9 cellular contexts compared by ENCODE assay signal in the genomic region with DNA sequence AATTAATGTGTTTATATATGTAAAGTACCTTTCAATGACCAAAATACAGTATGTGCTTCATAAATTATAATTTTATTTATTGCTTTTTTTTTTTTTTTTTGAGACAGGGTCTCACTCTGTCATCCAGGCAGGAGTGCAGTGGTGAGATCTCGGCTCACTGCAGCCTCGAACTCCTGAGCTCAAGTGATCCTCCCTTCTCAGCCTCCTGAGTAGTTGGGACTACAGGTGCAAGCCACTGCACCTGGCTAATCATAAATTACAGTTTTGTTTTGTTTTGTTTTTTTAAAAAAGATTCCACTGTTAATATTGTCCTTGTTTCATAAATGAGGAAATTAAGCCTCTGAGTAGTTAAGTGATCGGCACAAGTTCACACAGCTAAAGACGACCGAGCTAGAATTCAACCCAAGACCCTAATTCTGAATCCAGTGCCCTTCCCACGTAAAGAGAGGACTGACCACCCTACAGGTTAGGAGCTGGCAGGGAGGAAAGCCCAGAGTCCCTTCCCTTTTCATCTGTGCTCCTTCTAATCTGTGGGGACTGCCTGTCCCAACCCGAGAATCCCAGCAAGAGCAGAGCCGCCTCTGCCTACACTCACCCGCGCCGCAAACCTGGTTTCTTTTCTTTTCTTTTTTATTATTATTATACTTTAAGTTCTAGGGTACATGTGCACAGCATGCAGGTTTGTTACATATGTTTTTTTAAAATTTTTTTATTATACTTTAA. TPM values are rescaled to one million over a fixed set of nuclear protein-coding genes. Genes with fewer than 3 reads are reported as not detected.
DNase-seq lines count a peak whose midpoint lies in the region; ATAC-seq and TF ChIP-seq lines count a peak whose summit lies in the region.
"Had no signal": no experiment of that assay in that cellular context is flagged by ENCODE, and none has a peak within 500 bp of the region (broad histone marks: within the 10 kb centered on the region; RNA-seq: fewer than 3 reads in every experiment).

No MANE protein-coding gene starts in this region.

- no peaks in the 10 kb centered on the region for H3K4me1 Mint-ChIP-seq in activated naive CD4-positive, alpha-beta T cell treated with anti-CD3 and anti-CD28 coated beads, Interleukin-2, amount 50 U/mL, for 24 hours
- H3K4me1 Mint-ChIP-seq in activated naive CD8-positive, alpha-beta T cell treated with anti-CD3 and anti-CD28 coated beads, Interleukin-2, amount 10 ng/mL, durations not matched to agents 7 days and 5 days, result peaks cover 6% of the 10 kb centered on the region

- POLR2A ChIA-PET in activated naive CD8-positive, alpha-beta T cell treated with anti-CD3 and anti-CD28 coated beads, Interleukin-2, amount 10 ng/mL, durations not matched to agents 7 days and 5 days (lab: Charles Lee), result interaction anchor here (0.6 to 2.7 kb wide), 2 partner anchors 8 to 297 kb away, joined by 5 to 8 read pairs; no protein-coding TSS in a partner anchor

- TF ChIP-seq EP300 in upper lobe of left lung (IDR thresholded peaks at IDR 0.05), result no peak

- H3K27me3 ChIP-seq in upper lobe of left lung, result no peaks in the 10 kb centered on the region

- no peaks in the 10 kb centered on the region for H3K9me3 ChIP-seq in upper lobe of left lung

- H3K4me1 ChIP-seq in upper lobe of left lung, result peaks cover 0 to 10% (median 0%) of the 10 kb centered on the region in 4 donors

- in situ Hi-C loops in KBM-7 (cut with MboI; ENCODE audit: low pct_unique_long_range_greater_than_20kb, low sequenced_read_pairs), result no loop called here

- no peaks in the 10 kb centered on the region for H3K36me3 ChIP-seq in upper lobe of left lung

- H3K27me3 Mint-ChIP-seq in activated naive CD4-positive, alpha-beta T cell treated with anti-CD3 and anti-CD28 coated beads, Interleukin-2, amount 50 U/mL, for 24 hours, result peaks cover 2% of the 10 kb centered on the region
- H3K27me3 Mint-ChIP-seq in activated naive CD8-positive, alpha-beta T cell treated with anti-CD3 and anti-CD28 coated beads, Interleukin-2, amount 10 ng/mL, durations not matched to agents 7 days and 5 days, result peaks cover 3% of the 10 kb centered on the region

- TF ChIP-seq POLR2A in upper lobe of left lung (IDR thresholded peaks at IDR 0.05), result no peak

- H3K4me3 Mint-ChIP-seq in activated naive CD4-positive, alpha-beta T cell treated with anti-CD3 and anti-CD28 coated beads, Interleukin-2, amount 50 U/mL, for 24 hours, result peak overlapping the region; percentile 86
- peak overlapping the region; percentile 77 for H3K4me3 Mint-ChIP-seq in activated naive CD8-positive, alpha-beta T cell treated with anti-CD3 and anti-CD28 coated beads, Interleukin-2, amount 10 ng/mL, durations not matched to agents 7 days and 5 days

- WGBS in upper lobe of left lung, 2 donors, result 59 to 68% methylated on average over 11 of the region's 11 CpGs

- no peaks in the 10 kb centered on the region for H3K36me3 Mint-ChIP-seq in activated naive CD4-positive, alpha-beta T cell treated with anti-CD3 and anti-CD28 coated beads, Interleukin-2, amount 50 U/mL, for 24 hours
- H3K36me3 Mint-ChIP-seq in activated naive CD8-positive, alpha-beta T cell treated with anti-CD3 and anti-CD28 coated beads, Interleukin-2, amount 10 ng/mL, durations not matched to agents 7 days and 5 days, result no peaks in the 10 kb centered on the region

- no peak for TF ChIP-seq CTCF in upper lobe of left lung (IDR thresholded peaks at IDR 0.05)

- H3K4me3 ChIP-seq in upper lobe of left lung, result peak overlapping the region in 3 of 4 donors; percentile 27 to 45 (median 44)

- H3K27ac Mint-ChIP-seq in activated naive CD4-positive, alpha-beta T cell treated with anti-CD3 and anti-CD28 coated beads, Interleukin-2, amount 50 U/mL, for 24 hours, result no peak overlapping the region
- H3K27ac Mint-ChIP-seq in activated naive CD8-positive, alpha-beta T cell treated with anti-CD3 and anti-CD28 coated beads, Interleukin-2, amount 10 ng/mL, durations not matched to agents 7 days and 5 days, result peak overlapping the region; percentile 14
- H3K27ac Mint-ChIP-seq: IgD-negative memory B cell had no signal

- ATAC-seq in activated naive CD8-positive, alpha-beta T cell treated with anti-CD3 and anti-CD28 coated beads, Interleukin-2, amount 10 ng/mL, durations not matched to agents 7 days and 5 days (ENCODE audit: low read depth), result peak; percentile 15
- ATAC-seq in left lobe of liver (peak; percentile 57), upper lobe of left lung (ENCODE audit: low FRiP score in 2 of 2) (peak in 1 of 2 donors; percentile 32), HG02840 (IDR thresholded peaks at IDR 0.05; ENCODE audit: low FRiP score, unreplicated experiment) (no peak), HG02642 (IDR thresholded peaks at IDR 0.05; ENCODE audit: poor library complexity, unreplicated experiment) (no peak)

- no peak for DNase-seq in activated naive CD4-positive, alpha-beta T cell treated with anti-CD3 and anti-CD28 coated beads, Interleukin-2, amount 50 U/mL, for 16 hours
- DNase-seq in activated naive CD8-positive, alpha-beta T cell treated with anti-CD3 and anti-CD28 coated beads, Interleukin-2, amount 10 ng/mL, durations not matched to agents 7 days and 5 days, result no peak
- DNase-seq in left lobe of liver (ENCODE audit: low spot score) (no peak), upper lobe of left lung (no peak), KBM-7 (no peak)

- no peaks in the 10 kb centered on the region for H3K9me3 Mint-ChIP-seq in activated naive CD4-positive, alpha-beta T cell treated with anti-CD3 and anti-CD28 coated beads, Interleukin-2, amount 50 U/mL, for 24 hours
- no peaks in the 10 kb centered on the region for H3K9me3 Mint-ChIP-seq in activated naive CD8-positive, alpha-beta T cell treated with anti-CD3 and anti-CD28 coated beads, Interleukin-2, amount 10 ng/mL, durations not matched to agents 7 days and 5 days
- H3K9me3 Mint-ChIP-seq: IgD-negative memory B cell had no signal

- no peak overlapping the region for H3K27ac ChIP-seq in upper lobe of left lung

RNA-seq across cellular contexts. Expression of gene GDF5, which starts 8.5 kb away (rescaled TPM):
- total RNA-seq in activated naive CD8-positive, alpha-beta T cell treated with anti-CD3 and anti-CD28 coated beads, Interleukin-2, amount 10 ng/mL, durations not matched to agents 7 days and 5 days, result not detected
- total RNA-seq in left lobe of liver, result not detected
- 1 to 10 TPM in 2 of 6 donors, under 1 TPM in 3, not detected in 1; 0.14 to 1.9 (median 0.59) TPM for total RNA-seq in upper lobe of left lung

RNA-seq across cellular contexts. Expression of gene CEP250, which starts 8.9 kb away (rescaled TPM):
- 10 to 100 TPM; 82.9 to 84.5 TPM for total RNA-seq in activated naive CD8-positive, alpha-beta T cell treated with anti-CD3 and anti-CD28 coated beads, Interleukin-2, amount 10 ng/mL, durations not matched to agents 7 days and 5 days
- total RNA-seq in left lobe of liver, result 14.6 TPM
- total RNA-seq in upper lobe of left lung, result 10 to 100 TPM; 15.4 to 66.6 (median 29.6) TPM

RNA-seq across cellular contexts. Expression of gene UQCC1, which starts 34.7 kb away (rescaled TPM):
- 10 to 100 TPM; 58.7 to 63.7 TPM for total RNA-seq in activated naive CD8-positive, alpha-beta T cell treated with anti-CD3 and anti-CD28 coated beads, Interleukin-2, amount 10 ng/mL, durations not matched to agents 7 days and 5 days
- total RNA-seq in left lobe of liver (43.6 TPM), upper lobe of left lung (10 to 100 TPM; 22.0 to 96.4 (median 42.9) TPM)

Comparison
In these comparisons a context has a peak if more than half of its experiments do, and no peak if none do; other contexts are left out.
1. ATAC-seq: peak in activated naive CD8-positive, alpha-beta T cell treated with anti-CD3 and anti-CD28 coated beads, Interleukin-2, amount 10 ng/mL, durations not matched to agents 7 days and 5 days (single experiment) and left lobe of liver (single experiment); none in HG02840 (single experiment) and HG02642 (single experiment).